ENCODE assay signal across 1 cellular context in the genomic region with DNA sequence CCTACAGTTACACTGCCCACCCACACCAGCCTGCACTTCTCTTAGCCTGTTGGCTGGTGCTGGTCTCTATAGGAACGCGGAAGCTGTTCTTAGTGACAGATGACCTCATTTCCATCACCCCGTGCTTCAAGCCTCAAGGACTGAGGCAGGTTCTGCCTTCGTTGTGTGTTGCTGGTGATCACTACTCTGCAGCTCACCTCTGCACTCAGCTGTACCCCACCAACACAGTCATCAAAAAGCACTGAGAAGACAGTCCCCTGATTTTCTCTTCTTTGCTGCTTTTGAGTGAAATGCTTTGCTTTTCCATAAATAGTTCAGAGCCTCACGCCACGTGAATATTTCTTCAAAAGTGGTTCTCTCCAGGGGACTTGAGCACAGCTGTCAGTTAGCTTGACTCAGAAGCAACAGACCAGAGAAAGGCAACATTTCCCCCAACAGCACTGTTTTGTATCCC.
TF ChIP-seq lines count a peak whose summit lies in the region.

No MANE protein-coding gene starts in this region.

TF ChIP-seq in GM12878, 131 proteins besides CTCF, POLR2A, EP300 and RAD21 (continued from another document and continues in another):
- TF ChIP-seq, protein P1, sequence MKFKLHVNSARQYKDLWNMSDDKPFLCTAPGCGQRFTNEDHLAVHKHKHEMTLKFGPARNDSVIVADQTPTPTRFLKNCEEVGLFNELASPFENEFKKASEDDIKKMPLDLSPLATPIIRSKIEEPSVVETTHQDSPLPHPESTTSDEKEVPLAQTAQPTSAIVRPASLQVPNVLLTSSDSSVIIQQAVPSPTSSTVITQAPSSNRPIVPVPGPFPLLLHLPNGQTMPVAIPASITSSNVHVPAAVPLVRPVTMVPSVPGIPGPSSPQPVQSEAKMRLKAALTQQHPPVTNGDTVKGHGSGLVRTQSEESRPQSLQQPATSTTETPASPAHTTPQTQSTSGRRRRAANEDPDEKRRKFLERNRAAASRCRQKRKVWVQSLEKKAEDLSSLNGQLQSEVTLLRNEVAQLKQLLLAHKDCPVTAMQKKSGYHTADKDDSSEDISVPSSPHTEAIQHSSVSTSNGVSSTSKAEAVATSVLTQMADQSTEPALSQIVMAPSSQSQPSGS (IDR thresholded peaks at IDR 0.05; ENCODE audit: low read length) = no peak
- TF ChIP-seq, protein P2, sequence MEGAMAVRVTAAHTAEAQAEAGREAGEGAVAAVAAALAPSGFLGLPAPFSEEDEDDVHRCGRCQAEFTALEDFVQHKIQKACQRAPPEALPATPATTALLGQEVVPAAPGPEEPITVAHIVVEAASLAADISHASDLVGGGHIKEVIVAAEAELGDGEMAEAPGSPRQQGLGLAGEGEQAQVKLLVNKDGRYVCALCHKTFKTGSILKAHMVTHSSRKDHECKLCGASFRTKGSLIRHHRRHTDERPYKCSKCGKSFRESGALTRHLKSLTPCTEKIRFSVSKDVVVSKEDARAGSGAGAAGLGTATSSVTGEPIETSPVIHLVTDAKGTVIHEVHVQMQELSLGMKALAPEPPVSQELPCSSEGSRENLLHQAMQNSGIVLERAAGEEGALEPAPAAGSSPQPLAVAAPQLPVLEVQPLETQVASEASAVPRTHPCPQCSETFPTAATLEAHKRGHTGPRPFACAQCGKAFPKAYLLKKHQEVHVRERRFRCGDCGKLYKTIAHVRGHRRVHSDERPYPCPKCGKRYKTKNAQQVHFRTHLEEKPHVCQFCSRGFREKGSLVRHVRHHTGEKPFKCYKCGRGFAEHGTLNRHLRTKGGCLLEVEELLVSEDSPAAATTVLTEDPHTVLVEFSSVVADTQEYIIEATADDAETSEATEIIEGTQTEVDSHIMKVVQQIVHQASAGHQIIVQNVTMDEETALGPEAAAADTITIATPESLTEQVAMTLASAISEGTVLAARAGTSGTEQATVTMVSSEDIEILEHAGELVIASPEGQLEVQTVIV (IDR thresholded peaks at IDR 0.05; ENCODE audit: borderline replicate concordance, partially characterized antibody) = no peak
- peak; percentile 39; the same call in 1 of the 2 replicates for TF ChIP-seq IKZF1 (conservative IDR thresholded peaks at IDR 0.05)
- TF ChIP-seq GABPA (IDR thresholded peaks at IDR 0.05; ENCODE audit: low read depth) = no peak
- TF ChIP-seq ZSCAN29 (IDR thresholded peaks at IDR 0.05) = no peak
- peak; percentile 68; the same call in 1 of the 2 replicates for TF ChIP-seq SMAD5 (IDR thresholded peaks at IDR 0.05; ENCODE audit: low read depth)
- TF ChIP-seq, protein P3, sequence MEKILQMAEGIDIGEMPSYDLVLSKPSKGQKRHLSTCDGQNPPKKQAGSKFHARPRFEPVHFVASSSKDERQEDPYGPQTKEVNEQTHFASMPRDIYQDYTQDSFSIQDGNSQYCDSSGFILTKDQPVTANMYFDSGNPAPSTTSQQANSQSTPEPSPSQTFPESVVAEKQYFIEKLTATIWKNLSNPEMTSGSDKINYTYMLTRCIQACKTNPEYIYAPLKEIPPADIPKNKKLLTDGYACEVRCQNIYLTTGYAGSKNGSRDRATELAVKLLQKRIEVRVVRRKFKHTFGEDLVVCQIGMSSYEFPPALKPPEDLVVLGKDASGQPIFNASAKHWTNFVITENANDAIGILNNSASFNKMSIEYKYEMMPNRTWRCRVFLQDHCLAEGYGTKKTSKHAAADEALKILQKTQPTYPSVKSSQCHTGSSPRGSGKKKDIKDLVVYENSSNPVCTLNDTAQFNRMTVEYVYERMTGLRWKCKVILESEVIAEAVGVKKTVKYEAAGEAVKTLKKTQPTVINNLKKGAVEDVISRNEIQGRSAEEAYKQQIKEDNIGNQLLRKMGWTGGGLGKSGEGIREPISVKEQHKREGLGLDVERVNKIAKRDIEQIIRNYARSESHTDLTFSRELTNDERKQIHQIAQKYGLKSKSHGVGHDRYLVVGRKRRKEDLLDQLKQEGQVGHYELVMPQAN (conservative IDR thresholded peaks at IDR 0.05) = no peak
- peak; percentile 57 to 63; a peak in 3 of 4 replicates for TF ChIP-seq BHLHE40 (IDR thresholded peaks at IDR 0.05; ENCODE audit: borderline replicate concordance in 1 of 2, low read depth in 2 of 2, low read length in 1 of 2)
- TF ChIP-seq, protein P4, sequence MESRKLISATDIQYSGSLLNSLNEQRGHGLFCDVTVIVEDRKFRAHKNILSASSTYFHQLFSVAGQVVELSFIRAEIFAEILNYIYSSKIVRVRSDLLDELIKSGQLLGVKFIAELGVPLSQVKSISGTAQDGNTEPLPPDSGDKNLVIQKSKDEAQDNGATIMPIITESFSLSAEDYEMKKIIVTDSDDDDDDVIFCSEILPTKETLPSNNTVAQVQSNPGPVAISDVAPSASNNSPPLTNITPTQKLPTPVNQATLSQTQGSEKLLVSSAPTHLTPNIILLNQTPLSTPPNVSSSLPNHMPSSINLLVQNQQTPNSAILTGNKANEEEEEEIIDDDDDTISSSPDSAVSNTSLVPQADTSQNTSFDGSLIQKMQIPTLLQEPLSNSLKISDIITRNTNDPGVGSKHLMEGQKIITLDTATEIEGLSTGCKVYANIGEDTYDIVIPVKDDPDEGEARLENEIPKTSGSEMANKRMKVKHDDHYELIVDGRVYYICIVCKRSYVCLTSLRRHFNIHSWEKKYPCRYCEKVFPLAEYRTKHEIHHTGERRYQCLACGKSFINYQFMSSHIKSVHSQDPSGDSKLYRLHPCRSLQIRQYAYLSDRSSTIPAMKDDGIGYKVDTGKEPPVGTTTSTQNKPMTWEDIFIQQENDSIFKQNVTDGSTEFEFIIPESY (IDR thresholded peaks at IDR 0.05) = 0 out of 2 replicates have a peak, but pooled peaks have one; percentile 7
- peak; percentile 23; the same call in 1 of the 2 replicates for TF ChIP-seq NBN (IDR thresholded peaks at IDR 0.05)
- TF ChIP-seq, protein P5, sequence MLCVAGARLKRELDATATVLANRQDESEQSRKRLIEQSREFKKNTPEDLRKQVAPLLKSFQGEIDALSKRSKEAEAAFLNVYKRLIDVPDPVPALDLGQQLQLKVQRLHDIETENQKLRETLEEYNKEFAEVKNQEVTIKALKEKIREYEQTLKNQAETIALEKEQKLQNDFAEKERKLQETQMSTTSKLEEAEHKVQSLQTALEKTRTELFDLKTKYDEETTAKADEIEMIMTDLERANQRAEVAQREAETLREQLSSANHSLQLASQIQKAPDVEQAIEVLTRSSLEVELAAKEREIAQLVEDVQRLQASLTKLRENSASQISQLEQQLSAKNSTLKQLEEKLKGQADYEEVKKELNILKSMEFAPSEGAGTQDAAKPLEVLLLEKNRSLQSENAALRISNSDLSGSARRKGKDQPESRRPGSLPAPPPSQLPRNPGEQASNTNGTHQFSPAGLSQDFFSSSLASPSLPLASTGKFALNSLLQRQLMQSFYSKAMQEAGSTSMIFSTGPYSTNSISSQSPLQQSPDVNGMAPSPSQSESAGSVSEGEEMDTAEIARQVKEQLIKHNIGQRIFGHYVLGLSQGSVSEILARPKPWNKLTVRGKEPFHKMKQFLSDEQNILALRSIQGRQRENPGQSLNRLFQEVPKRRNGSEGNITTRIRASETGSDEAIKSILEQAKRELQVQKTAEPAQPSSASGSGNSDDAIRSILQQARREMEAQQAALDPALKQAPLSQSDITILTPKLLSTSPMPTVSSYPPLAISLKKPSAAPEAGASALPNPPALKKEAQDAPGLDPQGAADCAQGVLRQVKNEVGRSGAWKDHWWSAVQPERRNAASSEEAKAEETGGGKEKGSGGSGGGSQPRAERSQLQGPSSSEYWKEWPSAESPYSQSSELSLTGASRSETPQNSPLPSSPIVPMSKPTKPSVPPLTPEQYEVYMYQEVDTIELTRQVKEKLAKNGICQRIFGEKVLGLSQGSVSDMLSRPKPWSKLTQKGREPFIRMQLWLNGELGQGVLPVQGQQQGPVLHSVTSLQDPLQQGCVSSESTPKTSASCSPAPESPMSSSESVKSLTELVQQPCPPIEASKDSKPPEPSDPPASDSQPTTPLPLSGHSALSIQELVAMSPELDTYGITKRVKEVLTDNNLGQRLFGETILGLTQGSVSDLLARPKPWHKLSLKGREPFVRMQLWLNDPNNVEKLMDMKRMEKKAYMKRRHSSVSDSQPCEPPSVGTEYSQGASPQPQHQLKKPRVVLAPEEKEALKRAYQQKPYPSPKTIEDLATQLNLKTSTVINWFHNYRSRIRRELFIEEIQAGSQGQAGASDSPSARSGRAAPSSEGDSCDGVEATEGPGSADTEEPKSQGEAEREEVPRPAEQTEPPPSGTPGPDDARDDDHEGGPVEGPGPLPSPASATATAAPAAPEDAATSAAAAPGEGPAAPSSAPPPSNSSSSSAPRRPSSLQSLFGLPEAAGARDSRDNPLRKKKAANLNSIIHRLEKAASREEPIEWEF (IDR thresholded peaks at IDR 0.05; ENCODE audit: insufficient replicate concordance, low read depth, low read length) = peak; percentile 32
- 0 out of 2 replicates have a peak, but pooled peaks have one; percentile 37 for TF ChIP-seq TARDBP (IDR thresholded peaks at IDR 0.05; ENCODE audit: borderline replicate concordance)
- TF ChIP-seq, protein P6, sequence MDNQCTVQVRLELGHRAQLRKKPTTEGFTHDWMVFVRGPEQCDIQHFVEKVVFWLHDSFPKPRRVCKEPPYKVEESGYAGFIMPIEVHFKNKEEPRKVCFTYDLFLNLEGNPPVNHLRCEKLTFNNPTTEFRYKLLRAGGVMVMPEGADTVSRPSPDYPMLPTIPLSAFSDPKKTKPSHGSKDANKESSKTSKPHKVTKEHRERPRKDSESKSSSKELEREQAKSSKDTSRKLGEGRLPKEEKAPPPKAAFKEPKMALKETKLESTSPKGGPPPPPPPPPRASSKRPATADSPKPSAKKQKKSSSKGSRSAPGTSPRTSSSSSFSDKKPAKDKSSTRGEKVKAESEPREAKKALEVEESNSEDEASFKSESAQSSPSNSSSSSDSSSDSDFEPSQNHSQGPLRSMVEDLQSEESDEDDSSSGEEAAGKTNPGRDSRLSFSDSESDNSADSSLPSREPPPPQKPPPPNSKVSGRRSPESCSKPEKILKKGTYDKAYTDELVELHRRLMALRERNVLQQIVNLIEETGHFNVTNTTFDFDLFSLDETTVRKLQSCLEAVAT (IDR thresholded peaks at IDR 0.05) = peak; percentile 46; the same call in 1 of the 2 replicates
- TF ChIP-seq SMC3 (IDR thresholded peaks at IDR 0.05; ENCODE audit: borderline replicate concordance, low read length) = no peak; the same call in 1 of the 2 replicates
- TF ChIP-seq NR2C1 (IDR thresholded peaks at IDR 0.05) = no peak
- TF ChIP-seq PAX5 (IDR thresholded peaks at IDR 0.05; ENCODE audit: borderline replicate concordance, low read depth, low read length) = no peak
- TF ChIP-seq, protein P7, sequence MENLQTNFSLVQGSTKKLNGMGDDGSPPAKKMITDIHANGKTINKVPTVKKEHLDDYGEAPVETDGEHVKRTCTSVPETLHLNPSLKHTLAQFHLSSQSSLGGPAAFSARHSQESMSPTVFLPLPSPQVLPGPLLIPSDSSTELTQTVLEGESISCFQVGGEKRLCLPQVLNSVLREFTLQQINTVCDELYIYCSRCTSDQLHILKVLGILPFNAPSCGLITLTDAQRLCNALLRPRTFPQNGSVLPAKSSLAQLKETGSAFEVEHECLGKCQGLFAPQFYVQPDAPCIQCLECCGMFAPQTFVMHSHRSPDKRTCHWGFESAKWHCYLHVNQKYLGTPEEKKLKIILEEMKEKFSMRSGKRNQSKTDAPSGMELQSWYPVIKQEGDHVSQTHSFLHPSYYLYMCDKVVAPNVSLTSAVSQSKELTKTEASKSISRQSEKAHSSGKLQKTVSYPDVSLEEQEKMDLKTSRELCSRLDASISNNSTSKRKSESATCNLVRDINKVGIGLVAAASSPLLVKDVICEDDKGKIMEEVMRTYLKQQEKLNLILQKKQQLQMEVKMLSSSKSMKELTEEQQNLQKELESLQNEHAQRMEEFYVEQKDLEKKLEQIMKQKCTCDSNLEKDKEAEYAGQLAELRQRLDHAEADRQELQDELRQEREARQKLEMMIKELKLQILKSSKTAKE (IDR thresholded peaks at IDR 0.05; ENCODE audit: low read depth, poor library complexity, severe bottlenecking) = peak; percentile 47
- TF ChIP-seq YBX1 (IDR thresholded peaks at IDR 0.05) = no peak
- no peak for TF ChIP-seq CREB1 (IDR thresholded peaks at IDR 0.05; ENCODE audit: low read depth)
- TF ChIP-seq RELA (IDR thresholded peaks at IDR 0.05; ENCODE audit: borderline replicate concordance, partially characterized antibody) = no peak
- TF ChIP-seq RBBP5 (conservative IDR thresholded peaks at IDR 0.05) = no peak
- TF ChIP-seq SREBF1 (IDR thresholded peaks at IDR 0.05; ENCODE audit: low read length) = no peak
- TF ChIP-seq KAT2A (conservative IDR thresholded peaks at IDR 0.05; ENCODE audit: control insufficient read depth, low read depth, low read length) = no peak
- TF ChIP-seq POLR2AphosphoS5 (IDR thresholded peaks at IDR 0.05; ENCODE audit: low read length) = peak; percentile 71; the same call in 1 of the 2 replicates
- no peak for TF ChIP-seq ZNF207 (IDR thresholded peaks at IDR 0.05; ENCODE audit: borderline replicate concordance)
- TF ChIP-seq MTA2 (IDR thresholded peaks at IDR 0.05; ENCODE audit: low read depth) = peak; percentile 37; the same call in 1 of the 2 replicates
- peak; percentile 20; the same call in 1 of the 2 replicates for TF ChIP-seq JUNB (IDR thresholded peaks at IDR 0.05)
- TF ChIP-seq FOS (IDR thresholded peaks at IDR 0.05; ENCODE audit: borderline replicate concordance, extremely low read depth, insufficient read length) = no peak
- no peak for TF ChIP-seq ASH2L (IDR thresholded peaks at IDR 0.05; ENCODE audit: borderline replicate concordance, low read depth)
- TF ChIP-seq, protein P8, sequence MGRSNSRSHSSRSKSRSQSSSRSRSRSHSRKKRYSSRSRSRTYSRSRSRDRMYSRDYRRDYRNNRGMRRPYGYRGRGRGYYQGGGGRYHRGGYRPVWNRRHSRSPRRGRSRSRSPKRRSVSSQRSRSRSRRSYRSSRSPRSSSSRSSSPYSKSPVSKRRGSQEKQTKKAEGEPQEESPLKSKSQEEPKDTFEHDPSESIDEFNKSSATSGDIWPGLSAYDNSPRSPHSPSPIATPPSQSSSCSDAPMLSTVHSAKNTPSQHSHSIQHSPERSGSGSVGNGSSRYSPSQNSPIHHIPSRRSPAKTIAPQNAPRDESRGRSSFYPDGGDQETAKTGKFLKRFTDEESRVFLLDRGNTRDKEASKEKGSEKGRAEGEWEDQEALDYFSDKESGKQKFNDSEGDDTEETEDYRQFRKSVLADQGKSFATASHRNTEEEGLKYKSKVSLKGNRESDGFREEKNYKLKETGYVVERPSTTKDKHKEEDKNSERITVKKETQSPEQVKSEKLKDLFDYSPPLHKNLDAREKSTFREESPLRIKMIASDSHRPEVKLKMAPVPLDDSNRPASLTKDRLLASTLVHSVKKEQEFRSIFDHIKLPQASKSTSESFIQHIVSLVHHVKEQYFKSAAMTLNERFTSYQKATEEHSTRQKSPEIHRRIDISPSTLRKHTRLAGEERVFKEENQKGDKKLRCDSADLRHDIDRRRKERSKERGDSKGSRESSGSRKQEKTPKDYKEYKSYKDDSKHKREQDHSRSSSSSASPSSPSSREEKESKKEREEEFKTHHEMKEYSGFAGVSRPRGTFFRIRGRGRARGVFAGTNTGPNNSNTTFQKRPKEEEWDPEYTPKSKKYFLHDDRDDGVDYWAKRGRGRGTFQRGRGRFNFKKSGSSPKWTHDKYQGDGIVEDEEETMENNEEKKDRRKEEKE (IDR thresholded peaks at IDR 0.05) = no peak
- TF ChIP-seq CHD2 (IDR thresholded peaks at IDR 0.05; ENCODE audit: borderline replicate concordance, low read depth, low read length) = no peak
- TF ChIP-seq, protein P9, sequence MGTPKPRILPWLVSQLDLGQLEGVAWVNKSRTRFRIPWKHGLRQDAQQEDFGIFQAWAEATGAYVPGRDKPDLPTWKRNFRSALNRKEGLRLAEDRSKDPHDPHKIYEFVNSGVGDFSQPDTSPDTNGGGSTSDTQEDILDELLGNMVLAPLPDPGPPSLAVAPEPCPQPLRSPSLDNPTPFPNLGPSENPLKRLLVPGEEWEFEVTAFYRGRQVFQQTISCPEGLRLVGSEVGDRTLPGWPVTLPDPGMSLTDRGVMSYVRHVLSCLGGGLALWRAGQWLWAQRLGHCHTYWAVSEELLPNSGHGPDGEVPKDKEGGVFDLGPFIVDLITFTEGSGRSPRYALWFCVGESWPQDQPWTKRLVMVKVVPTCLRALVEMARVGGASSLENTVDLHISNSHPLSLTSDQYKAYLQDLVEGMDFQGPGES (IDR thresholded peaks at IDR 0.05) = no peak
- peak; percentile 31; the same call in 1 of the 2 replicates for TF ChIP-seq TCF7 (IDR thresholded peaks at IDR 0.05; ENCODE audit: borderline replicate concordance)
- no peak for TF ChIP-seq ZNF24 (IDR thresholded peaks at IDR 0.05)
